Comparison of ENCODE assay signal across 20 cellular contexts in genomic region chr6:149924206-149924932, GRCh38. TPM values are rescaled to one million over a fixed set of nuclear protein-coding genes. Genes with fewer than 3 reads are reported as not detected.
A peak's percentile ranks its signal among the peaks of the same experiment; 100 is the strongest.
DNase-seq lines count a peak whose midpoint lies in the region; ATAC-seq and TF ChIP-seq lines count a peak whose summit lies in the region.
"Had no signal": no experiment of that assay in that cellular context is flagged by ENCODE, and none has a peak within 500 bp of the region (broad histone marks: within the 10 kb centered on the region; RNA-seq: fewer than 3 reads in every experiment).

No MANE protein-coding gene starts in this region.

- no peak for ATAC-seq in activated CD4-positive, alpha-beta T cell treated with anti-CD3 and anti-CD28 coated beads for 36 hours
- ATAC-seq in CD4-positive, CD25-positive, alpha-beta regulatory T cell (ENCODE audit: low read depth in 2 of 2): no peak
- ATAC-seq: HCT116 had no signal

- peaks cover 4% of the 10 kb centered on the region for H3F3A ChIP-seq in neural progenitor cell (ENCODE audit: low read depth)

- H3K4me3 Mint-ChIP-seq in activated CD4-positive, alpha-beta T cell treated with anti-CD3 and anti-CD28 coated beads, Interleukin-2, amount 10 ng/mL, durations not matched to agents 24 days and 14 days: peak overlapping the region; percentile 33
- H3K4me3 Mint-ChIP-seq in activated CD4-positive, alpha-beta T cell treated with anti-CD3 and anti-CD28 coated beads for 36 hours: no peak overlapping the region
- H3K4me3 Mint-ChIP-seq in CD4-positive, CD25-positive, alpha-beta regulatory T cell: peak overlapping the region in 3 of 4 donors; percentile 44 to 55 (median 53)
- H3K4me3 Mint-ChIP-seq in activated T-helper 2 cell treated with anti-CD3 and anti-CD28 coated beads, Interferon-gamma antibody, Interleukin-2, Interleukin-4, amounts not matched to agents 10 μg/mL and 5 μg/mL and 100 μg/mL, durations not matched to agents 14 hours and 24 hours and 36 hours (ENCODE audit: low read depth): peak overlapping the region; percentile 10
- peak overlapping the region; percentile 57 for H3K4me3 Mint-ChIP-seq in neural progenitor cell

- H3K4me1 Mint-ChIP-seq in activated CD4-positive, alpha-beta T cell treated with anti-CD3 and anti-CD28 coated beads, Interleukin-2, amount 10 ng/mL, durations not matched to agents 24 days and 14 days: peaks cover 20% of the 10 kb centered on the region
- H3K4me1 Mint-ChIP-seq in activated CD4-positive, alpha-beta T cell treated with anti-CD3 and anti-CD28 coated beads for 36 hours: peaks cover 21% of the 10 kb centered on the region
- peaks cover 0 to 35% (median 10%) of the 10 kb centered on the region in 4 donors for H3K4me1 Mint-ChIP-seq in CD4-positive, CD25-positive, alpha-beta regulatory T cell
- peaks cover 18% of the 10 kb centered on the region for H3K4me1 Mint-ChIP-seq in activated T-helper 2 cell treated with anti-CD3 and anti-CD28 coated beads, Interferon-gamma antibody, Interleukin-2, Interleukin-4, amounts not matched to agents 10 μg/mL and 5 μg/mL and 100 μg/mL, durations not matched to agents 14 hours and 24 hours and 36 hours (ENCODE audit: low read depth)
- H3K4me1 Mint-ChIP-seq in neural progenitor cell: peaks cover 11% of the 10 kb centered on the region

- no peak for TF ChIP-seq CTCF in neural progenitor cell (IDR thresholded peaks at IDR 0.05)

- no peak overlapping the region for H2AFZ ChIP-seq in neural progenitor cell (replicated peaks)

- CTCF ChIA-PET in activated CD4-positive, alpha-beta T cell treated with anti-CD3 and anti-CD28 coated beads for 36 hours (lab: Charles Lee): interaction anchor here (0.6 to 2.5 kb wide), 8 partner anchors 10 to 444 kb away, joined by 3 to 12 read pairs (median 6); partner anchors contain the start of gene IYD
- CTCF ChIA-PET in HEK293T (lab: Yijun Ruan, JAX): interaction anchor here (1.3 to 1.9 kb wide), 3 partner anchors 26 to 88 kb away, joined by 4 to 7 read pairs (median 6); no protein-coding TSS in a partner anchor

- POLR2A ChIA-PET in activated CD4-positive, alpha-beta T cell treated with anti-CD3 and anti-CD28 coated beads for 36 hours (lab: Charles Lee): no interaction called here
- POLR2A ChIA-PET in HEK293T (lab: Yijun Ruan, JAX): interaction anchor here (0.8 kb wide), 1 partner anchor 178 kb away, joined by 3 read pairs; the partner anchor contains the start of gene NUP43

- peaks cover 24% of the 10 kb centered on the region for H3K4me1 ChIP-seq in CD4-positive, CD25-positive, alpha-beta regulatory T cell (ENCODE audit: control insufficient read depth, insufficient read depth, low read length, poor library complexity, severe bottlenecking)
- H3K4me1 ChIP-seq in neural progenitor cell: peaks cover 5% of the 10 kb centered on the region

- no peak overlapping the region for H3K27ac Mint-ChIP-seq in activated CD4-positive, alpha-beta T cell treated with anti-CD3 and anti-CD28 coated beads, Interleukin-2, amount 10 ng/mL, durations not matched to agents 24 days and 14 days
- H3K27ac Mint-ChIP-seq in activated CD4-positive, alpha-beta T cell treated with anti-CD3 and anti-CD28 coated beads for 36 hours: no peak overlapping the region
- H3K27ac Mint-ChIP-seq in CD4-positive, CD25-positive, alpha-beta regulatory T cell: no peak overlapping the region
- H3K27ac Mint-ChIP-seq in activated T-helper 2 cell treated with anti-CD3 and anti-CD28 coated beads, Interferon-gamma antibody, Interleukin-2, Interleukin-4, amounts not matched to agents 10 μg/mL and 5 μg/mL and 100 μg/mL, durations not matched to agents 14 hours and 24 hours and 36 hours: no peak overlapping the region
- H3K27ac Mint-ChIP-seq in neural progenitor cell: no peak overlapping the region

- no peaks in the 10 kb centered on the region for H3K36me3 ChIP-seq in CD4-positive, CD25-positive, alpha-beta regulatory T cell (ENCODE audit: control insufficient read depth, insufficient read depth, low read length)
- no peaks in the 10 kb centered on the region for H3K36me3 ChIP-seq in neural progenitor cell
- H3K36me3 ChIP-seq: MG63, transverse colon had no signal

- no peak overlapping the region for H3K4me2 ChIP-seq in neural progenitor cell

- H3K27ac ChIP-seq in CD4-positive, CD25-positive, alpha-beta regulatory T cell (ENCODE audit: insufficient read depth, low read length, poor library complexity, severe bottlenecking): no peak overlapping the region
- H3K27ac ChIP-seq in neural progenitor cell: no peak overlapping the region
- H3K27ac ChIP-seq: parathyroid adenoma had no signal

- H3K27me3 Mint-ChIP-seq in activated CD4-positive, alpha-beta T cell treated with anti-CD3 and anti-CD28 coated beads, Interleukin-2, amount 10 ng/mL, durations not matched to agents 24 days and 14 days: peaks cover 81% of the 10 kb centered on the region
- peaks cover 77% of the 10 kb centered on the region for H3K27me3 Mint-ChIP-seq in activated CD4-positive, alpha-beta T cell treated with anti-CD3 and anti-CD28 coated beads for 36 hours
- peaks cover 71% of the 10 kb centered on the region for H3K27me3 Mint-ChIP-seq in CD4-positive, CD25-positive, alpha-beta regulatory T cell
- peaks cover 79% of the 10 kb centered on the region for H3K27me3 Mint-ChIP-seq in activated T-helper 2 cell treated with anti-CD3 and anti-CD28 coated beads, Interferon-gamma antibody, Interleukin-2, Interleukin-4, amounts not matched to agents 10 μg/mL and 5 μg/mL and 100 μg/mL, durations not matched to agents 14 hours and 24 hours and 36 hours (ENCODE audit: low read depth)
- peaks cover 63% of the 10 kb centered on the region for H3K27me3 Mint-ChIP-seq in neural progenitor cell (ENCODE audit: insufficient read depth, low read depth)

- no peak overlapping the region for H3K9ac ChIP-seq in neural progenitor cell
- H3K9ac ChIP-seq: parathyroid adenoma had no signal

- H3K79me2 ChIP-seq in neural progenitor cell (ENCODE audit: low read depth): no peaks in the 10 kb centered on the region
- H3K79me2 ChIP-seq: parathyroid adenoma had no signal

- no peaks in the 10 kb centered on the region for H3K9me3 ChIP-seq in CD4-positive, CD25-positive, alpha-beta regulatory T cell (ENCODE audit: control insufficient read depth in 2 of 2, low read length in 2 of 2)
- no peaks in the 10 kb centered on the region for H3K9me3 ChIP-seq in neural progenitor cell (ENCODE audit: low read depth)
- H3K9me3 ChIP-seq: MG63, transverse colon had no signal

- peaks cover 16% of the 10 kb centered on the region for H4K20me1 ChIP-seq in neural progenitor cell (ENCODE audit: low read depth)

- intact Hi-C loops in activated CD4-positive, alpha-beta T cell treated with anti-CD3 and anti-CD28 coated beads, Interleukin-2, amount 10 ng/mL, durations not matched to agents 24 days and 14 days (cut with micrococcal nuclease): loop anchor here (2.0 to 5.0 kb wide), 2 partner anchors 200 to 357 kb away; partner anchors contain the start of gene GINM1
- intact Hi-C loops in activated CD4-positive, alpha-beta T cell treated with anti-CD3 and anti-CD28 coated beads for 36 hours (cut with DNase I, micrococcal nuclease): loop anchor here (5.0 to 10.0 kb wide), 2 partner anchors 207 to 410 kb away; partner anchors contain the start of gene LATS1 (in 1 of the 2)
- intact Hi-C loops in activated T-helper 2 cell treated with anti-CD3 and anti-CD28 coated beads, Interferon-gamma antibody, Interleukin-2, Interleukin-4, amounts not matched to agents 10 μg/mL and 5 μg/mL and 100 μg/mL, durations not matched to agents 14 hours and 24 hours and 36 hours (cut with micrococcal nuclease): loop anchor here (10.0 kb wide), 2 partner anchors 200 to 360 kb away; partner anchors contain the start of gene GINM1

- H3K36me3 Mint-ChIP-seq in activated CD4-positive, alpha-beta T cell treated with anti-CD3 and anti-CD28 coated beads, Interleukin-2, amount 10 ng/mL, durations not matched to agents 24 days and 14 days (ENCODE audit: low read depth): no peaks in the 10 kb centered on the region
- no peaks in the 10 kb centered on the region for H3K36me3 Mint-ChIP-seq in activated CD4-positive, alpha-beta T cell treated with anti-CD3 and anti-CD28 coated beads for 36 hours (ENCODE audit: low read depth)
- H3K36me3 Mint-ChIP-seq in CD4-positive, CD25-positive, alpha-beta regulatory T cell: no peaks in the 10 kb centered on the region
- no peaks in the 10 kb centered on the region for H3K36me3 Mint-ChIP-seq in activated T-helper 2 cell treated with anti-CD3 and anti-CD28 coated beads, Interferon-gamma antibody, Interleukin-2, Interleukin-4, amounts not matched to agents 10 μg/mL and 5 μg/mL and 100 μg/mL, durations not matched to agents 14 hours and 24 hours and 36 hours (ENCODE audit: low read depth)
- no peaks in the 10 kb centered on the region for H3K36me3 Mint-ChIP-seq in neural progenitor cell

- DNase-seq in activated CD4-positive, alpha-beta T cell treated with anti-CD3 and anti-CD28 coated beads, Interleukin-2, amount 10 ng/mL, durations not matched to agents 24 days and 14 days: no peak
- no peak for DNase-seq in activated CD4-positive, alpha-beta T cell treated with anti-CD3 and anti-CD28 coated beads for 36 hours
- no peak for DNase-seq in CD4-positive, CD25-positive, alpha-beta regulatory T cell
- no peak for DNase-seq in activated T-helper 2 cell treated with anti-CD3 and anti-CD28 coated beads, Interferon-gamma antibody, Interleukin-2, Interleukin-4, amounts not matched to agents 10 μg/mL and 5 μg/mL and 100 μg/mL, durations not matched to agents 14 hours and 24 hours and 36 hours (ENCODE audit: low spot score)
- DNase-seq in neural progenitor cell (ENCODE audit: low spot score) (no peak), EL (no peak), DMS79 treated with DMSO at 0.1 percent for 48 hours (lab: John Stamatoyannopoulos, UW) (no peak), HEK293T (ENCODE audit: extremely low spot score) (no peak)
- DNase-seq: C1 segment of cervical spinal cord; central memory CD4-positive, alpha-beta T cell; DND-41; effector CD4-positive, alpha-beta T cell; hippocampal formation; MG63; NCI-H187; transverse colon had no signal

- no peaks in the 10 kb centered on the region for H3K9me3 Mint-ChIP-seq in activated CD4-positive, alpha-beta T cell treated with anti-CD3 and anti-CD28 coated beads, Interleukin-2, amount 10 ng/mL, durations not matched to agents 24 days and 14 days
- H3K9me3 Mint-ChIP-seq in activated CD4-positive, alpha-beta T cell treated with anti-CD3 and anti-CD28 coated beads for 36 hours (ENCODE audit: low read depth): no peaks in the 10 kb centered on the region
- H3K9me3 Mint-ChIP-seq in CD4-positive, CD25-positive, alpha-beta regulatory T cell: peaks cover 0 to 7% (median 0%) of the 10 kb centered on the region in 7 donors
- H3K9me3 Mint-ChIP-seq in activated T-helper 2 cell treated with anti-CD3 and anti-CD28 coated beads, Interferon-gamma antibody, Interleukin-2, Interleukin-4, amounts not matched to agents 10 μg/mL and 5 μg/mL and 100 μg/mL, durations not matched to agents 14 hours and 24 hours and 36 hours: no peaks in the 10 kb centered on the region
- H3K9me3 Mint-ChIP-seq in neural progenitor cell: peaks cover 9% of the 10 kb centered on the region

- peaks cover 41% of the 10 kb centered on the region for H3K27me3 ChIP-seq in CD4-positive, CD25-positive, alpha-beta regulatory T cell (ENCODE audit: control insufficient read depth, insufficient read depth, low read length)
- peaks cover 100% of the 10 kb centered on the region for H3K27me3 ChIP-seq in neural progenitor cell

- no peak overlapping the region for H3K4me3 ChIP-seq in CD4-positive, CD25-positive, alpha-beta regulatory T cell (ENCODE audit: low read depth, low read length)
- no peak overlapping the region for H3K4me3 ChIP-seq in neural progenitor cell
- H3K4me3 ChIP-seq: MG63 had no signal

RNA-seq across cellular contexts. Expression of gene RAET1G, which starts 1.4 kb away (rescaled TPM):
- not detected in 2 replicates for total RNA-seq in activated CD4-positive, alpha-beta T cell treated with anti-CD3 and anti-CD28 coated beads, Interleukin-2, amount 10 ng/mL, durations not matched to agents 24 days and 14 days
- not detected for total RNA-seq in activated CD4-positive, alpha-beta T cell treated with anti-CD3 and anti-CD28 coated beads for 36 hours
- total RNA-seq in CD4-positive, CD25-positive, alpha-beta regulatory T cell: 0.76 TPM
- polyA plus RNA-seq in CD4-positive, CD25-positive, alpha-beta regulatory T cell: not detected
- total RNA-seq in activated T-helper 2 cell treated with anti-CD3 and anti-CD28 coated beads, Interferon-gamma antibody, Interleukin-2, Interleukin-4, amounts not matched to agents 10 μg/mL and 5 μg/mL and 100 μg/mL, durations not matched to agents 14 hours and 24 hours and 36 hours: not detected in 2 replicates
- total RNA-seq in neural progenitor cell (ENCODE audit: low replicate concordance): not detected in 2 replicates
- total RNA-seq: SK-MEL-5, transverse colon had no signal

RNA-seq across cellular contexts. Expression of gene ULBP2, which starts 17.4 kb away (rescaled TPM):
- total RNA-seq in activated CD4-positive, alpha-beta T cell treated with anti-CD3 and anti-CD28 coated beads, Interleukin-2, amount 10 ng/mL, durations not matched to agents 24 days and 14 days: 0.40 and 0.47 TPM in 2 replicates
- total RNA-seq in activated CD4-positive, alpha-beta T cell treated with anti-CD3 and anti-CD28 coated beads for 36 hours: under 1 TPM; 0.32 to 0.43 TPM
- total RNA-seq in CD4-positive, CD25-positive, alpha-beta regulatory T cell: 9.7 TPM
- under 1 TPM in 1 of 4 donors, not detected in 3; 0.13 TPM for polyA plus RNA-seq in CD4-positive, CD25-positive, alpha-beta regulatory T cell
- total RNA-seq in activated T-helper 2 cell treated with anti-CD3 and anti-CD28 coated beads, Interferon-gamma antibody, Interleukin-2, Interleukin-4, amounts not matched to agents 10 μg/mL and 5 μg/mL and 100 μg/mL, durations not matched to agents 14 hours and 24 hours and 36 hours: 0.14 and 0.18 TPM in 2 replicates
- not detected in 2 replicates for total RNA-seq in neural progenitor cell (ENCODE audit: low replicate concordance)
- total RNA-seq: transverse colon had no signal

RNA-seq across cellular contexts. Expression of gene RAET1E, which starts 26.5 kb away (rescaled TPM):
- not detected in 2 replicates for total RNA-seq in activated CD4-positive, alpha-beta T cell treated with anti-CD3 and anti-CD28 coated beads, Interleukin-2, amount 10 ng/mL, durations not matched to agents 24 days and 14 days
- not detected for total RNA-seq in activated CD4-positive, alpha-beta T cell treated with anti-CD3 and anti-CD28 coated beads for 36 hours
- total RNA-seq in CD4-positive, CD25-positive, alpha-beta regulatory T cell: not detected
- polyA plus RNA-seq in CD4-positive, CD25-positive, alpha-beta regulatory T cell: not detected
- not detected in 2 replicates for total RNA-seq in activated T-helper 2 cell treated with anti-CD3 and anti-CD28 coated beads, Interferon-gamma antibody, Interleukin-2, Interleukin-4, amounts not matched to agents 10 μg/mL and 5 μg/mL and 100 μg/mL, durations not matched to agents 14 hours and 24 hours and 36 hours
- total RNA-seq in neural progenitor cell (ENCODE audit: low replicate concordance): not detected in 2 replicates
- total RNA-seq: SK-MEL-5, smooth muscle cell, transverse colon had no signal
- polyA plus RNA-seq: smooth muscle cell had no signal

RNA-seq across cellular contexts. Expression of gene ULBP1, which starts 39.4 kb away (rescaled TPM):
- total RNA-seq in activated CD4-positive, alpha-beta T cell treated with anti-CD3 and anti-CD28 coated beads, Interleukin-2, amount 10 ng/mL, durations not matched to agents 24 days and 14 days: 0.49 and 0.76 TPM in 2 replicates
- 1 to 10 TPM; 2.7 to 5.0 TPM for total RNA-seq in activated CD4-positive, alpha-beta T cell treated with anti-CD3 and anti-CD28 coated beads for 36 hours
- total RNA-seq in CD4-positive, CD25-positive, alpha-beta regulatory T cell: 0.64 TPM
- polyA plus RNA-seq in CD4-positive, CD25-positive, alpha-beta regulatory T cell: not detected
- total RNA-seq in activated T-helper 2 cell treated with anti-CD3 and anti-CD28 coated beads, Interferon-gamma antibody, Interleukin-2, Interleukin-4, amounts not matched to agents 10 μg/mL and 5 μg/mL and 100 μg/mL, durations not matched to agents 14 hours and 24 hours and 36 hours: 0.41 and 0.48 TPM in 2 replicates
- total RNA-seq in neural progenitor cell (ENCODE audit: low replicate concordance): 0.11 and 0.40 TPM in 2 replicates
- total RNA-seq: SK-MEL-5, transverse colon had no signal
